ENCODE assay signal across 2 cellular contexts in genomic region chr3:70994644-70995043, GRCh38.
TF ChIP-seq lines count a peak whose summit lies in the region.

No MANE protein-coding gene starts in this region.

TF ChIP-seq in IMR-90, 13 proteins besides CTCF, POLR2A, EP300 and RAD21:
- TF ChIP-seq MXI1 (IDR thresholded peaks at IDR 0.05; ENCODE audit: borderline replicate concordance, low read depth, low read length) (no peak), FOS (IDR thresholded peaks at IDR 0.05; ENCODE audit: low read depth, low read length) (no peak), NFE2L2 (IDR thresholded peaks at IDR 0.05; ENCODE audit: low read depth, low read length) (no peak), RFX5 (IDR thresholded peaks at IDR 0.05; ENCODE audit: low read depth, low read length) (no peak), CHD1 (IDR thresholded peaks at IDR 0.05; ENCODE audit: low read depth, low read length) (no peak), CEBPB (IDR thresholded peaks at IDR 0.05; ENCODE audit: low read depth, low read length) (no peak), ELK1 (IDR thresholded peaks at IDR 0.05; ENCODE audit: borderline replicate concordance, low read depth, low read length) (no peak), SMC3 (IDR thresholded peaks at IDR 0.05; ENCODE audit: low read depth, low read length) (no peak), USF2 (IDR thresholded peaks at IDR 0.05; ENCODE audit: low read depth, low read length) (no peak), MAFK (IDR thresholded peaks at IDR 0.05; ENCODE audit: low read depth, low read length) (no peak), RCOR1 (IDR thresholded peaks at IDR 0.05; ENCODE audit: insufficient replicate concordance, low read length) (no peak)

TF ChIP-seq in K562, 482 proteins besides CTCF, POLR2A, EP300 and RAD21:
- TF ChIP-seq RNF2 (IDR thresholded peaks at IDR 0.05) (no peak), NFRKB (IDR thresholded peaks at IDR 0.05; ENCODE audit: low read depth) (no peak), ZKSCAN8 (CRISPR knock-in tag; IDR thresholded peaks at IDR 0.05) (no peak), TFE3 (CRISPR knock-in tag; IDR thresholded peaks at IDR 0.05) (peak; percentile 25; the same call in 1 of the 2 replicates), KDM5B (IDR thresholded peaks at IDR 0.05; ENCODE audit: insufficient replicate concordance, low read depth, low read length) (no peak)
